ENCODE assay signal across 9 cellular contexts in the genomic region with DNA sequence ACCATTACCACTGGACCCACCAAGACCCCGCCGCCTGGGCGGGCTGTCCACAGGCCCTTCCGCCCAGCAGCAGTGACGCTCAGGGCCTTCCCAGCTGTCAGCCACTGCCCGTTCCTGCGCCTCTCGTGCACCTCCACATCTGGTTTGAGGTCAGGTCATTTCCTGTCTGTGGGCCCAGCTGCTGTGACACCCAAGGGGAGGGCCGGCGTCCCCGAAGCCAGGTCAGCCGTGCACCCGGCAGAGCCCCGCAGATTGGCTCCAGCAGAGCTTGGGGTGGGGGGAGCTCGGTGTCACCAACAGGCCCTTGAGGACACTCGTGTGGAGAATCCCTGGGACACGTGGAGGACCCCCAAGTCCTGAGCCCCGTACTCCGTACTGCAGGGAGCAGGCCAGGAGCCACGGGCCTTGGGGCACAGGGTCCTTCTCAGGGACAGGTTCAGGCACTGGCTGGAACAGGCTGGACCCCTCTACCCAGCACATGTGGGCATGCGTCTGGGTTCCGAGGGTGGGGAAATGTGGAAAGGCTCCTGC. TPM values are rescaled to one million over a fixed set of nuclear protein-coding genes. Genes with fewer than 3 reads are reported as not detected.
DNase-seq lines count a peak whose midpoint lies in the region; ATAC-seq, FAIRE-seq and TF ChIP-seq lines count a peak whose summit lies in the region.
"Had no signal": no experiment of that assay in that cellular context is flagged by ENCODE, and none has a peak within 500 bp of the region (broad histone marks: within the 10 kb centered on the region; RNA-seq: fewer than 3 reads in every experiment).

No MANE protein-coding gene starts in this region.

- no peak for TF ChIP-seq CTCF in GM13976 (IDR thresholded peaks at IDR 0.05; ENCODE audit: borderline replicate concordance, control extremely low read depth, extremely low read depth, insufficient read depth, missing control alignments)
- TF ChIP-seq CTCF in kidney (IDR thresholded peaks at IDR 0.05; ENCODE audit: borderline replicate concordance, extremely low read depth, insufficient read depth) = no peak

- in situ Hi-C loops in GM13976 (cut with MboI; ENCODE audit: low sequenced_read_pairs, unreplicated experiment) = no loop called here

- intact Hi-C loops in kidney (cut with DNase I) = no loop called here

- H3K9ac ChIP-seq in kidney (ENCODE audit: low read length in 2 of 2) = no peak overlapping the region

- no peak for ATAC-seq in GM19351 (IDR thresholded peaks at IDR 0.05; ENCODE audit: unreplicated experiment)
- ATAC-seq in HG02885 (IDR thresholded peaks at IDR 0.05; ENCODE audit: poor library complexity, unreplicated experiment) = no peak
- ATAC-seq: activated CD4-positive, CD25-positive, alpha-beta regulatory T cell treated with anti-CD3 and anti-CD28 coated beads, Interleukin-2, amount 50 U/mL, for 24 hours; left lung had no signal

- peaks cover 5 to 11% of the 10 kb centered on the region in 2 donors for H3K4me1 ChIP-seq in kidney (ENCODE audit: control insufficient read depth in 1 of 2, insufficient read depth in 1 of 2, low read depth in 1 of 2, low read length in 2 of 2)

- peaks cover 5 to 23% of the 10 kb centered on the region in 2 donors for H3K36me3 ChIP-seq in kidney (ENCODE audit: control insufficient read depth in 1 of 2, insufficient read depth in 2 of 2, low read length in 2 of 2)

- H3K27ac ChIP-seq in kidney (ENCODE audit: low read depth in 2 of 2, low read length in 2 of 2) = no peak overlapping the region
- H3K27ac ChIP-seq: left lung had no signal

- no peaks in the 10 kb centered on the region for H3K9me3 ChIP-seq in kidney (ENCODE audit: control insufficient read depth in 1 of 2, low read length in 2 of 2)
- H3K9me3 ChIP-seq: left lung had no signal

- FAIRE-seq in kidney (lab: Jason Lieb, UNC) = no peak

- DNase-seq in GM13976 (ENCODE audit: low spot score) (peak; percentile 75), NAMALWA (ENCODE audit: low spot score) (peak; percentile 72), kidney (peak; percentile 80)
- no peak for DNase-seq in activated CD4-positive, CD25-positive, alpha-beta regulatory T cell treated with anti-CD3 and anti-CD28 coated beads, Interleukin-2, amount 50 U/mL, for 72 hours
- DNase-seq: HFFc6 had no signal

- no peak overlapping the region for H3K4me3 ChIP-seq in kidney (ENCODE audit: low read length in 2 of 2)
- H3K4me3 ChIP-seq: left lung had no signal

RNA-seq across cellular contexts. Expression of gene SPATA2L, which starts 4.8 kb away (rescaled TPM):
- 15.1 TPM for total RNA-seq in kidney
- 12.6 TPM for polyA plus RNA-seq in kidney (ENCODE audit: insufficient read depth, low read depth, low replicate concordance)

RNA-seq across cellular contexts. Expression of gene CDK10, which starts 10.2 kb away (rescaled TPM):
- 118 TPM for total RNA-seq in kidney
- polyA plus RNA-seq in kidney (ENCODE audit: insufficient read depth, low read depth, low replicate concordance) = 82.6 TPM

RNA-seq across cellular contexts. Expression of gene VPS9D1, which starts 24.0 kb away (rescaled TPM):
- 24.4 TPM for total RNA-seq in kidney
- polyA plus RNA-seq in kidney (ENCODE audit: insufficient read depth, low read depth, low replicate concordance) = 18.3 TPM

RNA-seq across cellular contexts. Expression of gene ZNF276, which starts 24.7 kb away (rescaled TPM):
- total RNA-seq in kidney = 35.4 TPM
- 16.4 TPM for polyA plus RNA-seq in kidney (ENCODE audit: insufficient read depth, low read depth, low replicate concordance)

RNA-seq across cellular contexts. Expression of gene SPATA33, which starts 39.0 kb away (rescaled TPM):
- total RNA-seq in kidney = 16.3 TPM
- polyA plus RNA-seq in kidney (ENCODE audit: insufficient read depth, low read depth, low replicate concordance) = 13.4 TPM
